ENCODE assay signal across 24 cellular contexts in the genomic region with DNA sequence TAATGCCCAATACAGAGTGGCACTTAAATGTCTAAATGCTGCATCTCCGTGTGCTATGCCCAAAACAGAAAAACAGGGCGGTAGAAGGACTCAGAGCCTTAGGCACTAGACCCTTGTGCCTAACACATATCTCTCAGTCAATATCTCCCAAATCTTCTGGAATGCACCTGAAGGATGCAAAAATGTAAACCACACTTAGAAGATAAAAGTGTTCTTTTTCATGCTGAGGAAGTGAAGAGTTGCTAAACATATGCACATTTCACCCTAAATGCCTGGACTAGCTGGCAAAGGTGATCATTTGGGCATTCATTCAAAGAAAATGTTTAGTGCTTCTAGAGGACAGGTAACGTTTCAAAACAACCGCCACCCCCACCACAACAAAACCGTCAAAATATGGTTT.
DNase-seq lines count a peak whose midpoint lies in the region; ATAC-seq and TF ChIP-seq lines count a peak whose summit lies in the region.
"Had no signal": no experiment of that assay in that cellular context is flagged by ENCODE, and none has a peak within 500 bp of the region (broad histone marks: within the 10 kb centered on the region; RNA-seq: fewer than 3 reads in every experiment).

No MANE protein-coding gene starts in this region.

- H3K27me3 Mint-ChIP-seq in CD8-positive, alpha-beta T cell (ENCODE audit: low read depth): peaks cover 18% of the 10 kb centered on the region
- peaks cover 6 to 28% of the 10 kb centered on the region in 2 donors for H3K27me3 Mint-ChIP-seq in CD8-positive, alpha-beta memory T cell
- H3K27me3 Mint-ChIP-seq: activated B cell treated with CpG ODN at 0.5 μM for 24 hours had no signal

- H3K27ac ChIP-seq in HUES48 (ENCODE audit: low read depth, low read length) (peak overlapping the region; percentile 87), esophagus squamous epithelium (peak overlapping the region; percentile 35 to 87 (median 81)), trophoblast cell (ENCODE audit: low read depth, low read length) (peak overlapping the region; percentile 32)
- no peak overlapping the region for H3K27ac ChIP-seq in CD8-positive, alpha-beta T cell (ENCODE audit: low read depth, low read length)
- H3K27ac ChIP-seq in CD8-positive, alpha-beta memory T cell (ENCODE audit: low read depth, low read length): no peak overlapping the region
- H3K27ac ChIP-seq: heart left ventricle, left lung, right atrium auricular region had no signal

- WGBS in esophagus squamous epithelium, 2 donors: 44 to 63% methylated on average over 5 of the region's 5 CpGs
- no CpG with 5 or more reads among the region's 5 CpGs for WGBS in trophoblast cell (ENCODE audit: extremely low coverage, insufficient coverage, insufficient read length)

- H4K12ac ChIP-seq in trophoblast cell (ENCODE audit: low read depth, low read length): no peak overlapping the region

- H3K9me3 ChIP-seq in HUES48 (ENCODE audit: control insufficient read depth, insufficient read depth, low read length): no peaks in the 10 kb centered on the region
- no peaks in the 10 kb centered on the region for H3K9me3 ChIP-seq in esophagus squamous epithelium
- no peaks in the 10 kb centered on the region for H3K9me3 ChIP-seq in trophoblast cell (ENCODE audit: insufficient read depth, low read depth, low read length)
- no peaks in the 10 kb centered on the region for H3K9me3 ChIP-seq in CD8-positive, alpha-beta T cell (ENCODE audit: low read length)
- H3K9me3 ChIP-seq in CD8-positive, alpha-beta memory T cell (ENCODE audit: low read length): no peaks in the 10 kb centered on the region
- H3K9me3 ChIP-seq: heart left ventricle, left lung, right atrium auricular region had no signal

- H3K9ac ChIP-seq in HUES48 (ENCODE audit: low read depth, low read length) (peak overlapping the region; percentile 27; the same call in 1 of the 2 replicates), trophoblast cell (ENCODE audit: low read length) (no peak overlapping the region)

- H3K27ac Mint-ChIP-seq in CD8-positive, alpha-beta T cell: no peak overlapping the region
- no peak overlapping the region for H3K27ac Mint-ChIP-seq in CD8-positive, alpha-beta memory T cell
- H3K27ac Mint-ChIP-seq: activated B cell treated with CpG ODN at 0.5 μM for 24 hours; activated CD4-positive, alpha-beta memory T cell treated with anti-CD3 and anti-CD28 coated beads for 36 hours; immature natural killer cell; natural killer cell had no signal

- H3K4me1 Mint-ChIP-seq in CD8-positive, alpha-beta T cell (ENCODE audit: low read depth): no peaks in the 10 kb centered on the region
- H3K4me1 Mint-ChIP-seq in CD8-positive, alpha-beta memory T cell: no peaks in the 10 kb centered on the region
- H3K4me1 Mint-ChIP-seq: activated B cell treated with CpG ODN at 0.5 μM for 24 hours, immature natural killer cell, natural killer cell had no signal

- peak overlapping the region; percentile 18 for H3K4me2 ChIP-seq in trophoblast cell (ENCODE audit: low read length)

- H3K4me1 ChIP-seq in HUES48 (ENCODE audit: control insufficient read depth, insufficient read depth, low read length): peaks cover 32% of the 10 kb centered on the region
- H3K4me1 ChIP-seq in esophagus squamous epithelium: peaks cover 7 to 87% (median 11%) of the 10 kb centered on the region in 3 donors
- peaks cover 13 to 20% of the 10 kb centered on the region in 2 experiments for H3K4me1 ChIP-seq in trophoblast cell (ENCODE audit: control insufficient read depth in 1 of 2, insufficient read depth in 2 of 2, low read length in 2 of 2)
- H3K4me1 ChIP-seq in CD8-positive, alpha-beta T cell (ENCODE audit: insufficient read depth, low read length): no peaks in the 10 kb centered on the region
- H3K4me1 ChIP-seq in CD8-positive, alpha-beta memory T cell (ENCODE audit: insufficient read depth, low read length): no peaks in the 10 kb centered on the region
- H3K4me1 ChIP-seq: heart left ventricle, left lung, right atrium auricular region had no signal

- H2BK5ac ChIP-seq in trophoblast cell (ENCODE audit: low read depth, low read length, poor library complexity): no peak overlapping the region

- H2AK5ac ChIP-seq in trophoblast cell (ENCODE audit: low read length): no peak overlapping the region

- H2BK120ac ChIP-seq in trophoblast cell (ENCODE audit: insufficient read depth, low read length, poor library complexity): peak overlapping the region; percentile 66

- no peak for ATAC-seq in CD8-positive, alpha-beta T cell
- ATAC-seq: heart left ventricle, natural killer cell, Right ventricle myocardium inferior had no signal

- no peak overlapping the region for H4K8ac ChIP-seq in trophoblast cell (ENCODE audit: low read depth, low read length)

- POLR2A ChIA-PET in CD8-positive, alpha-beta T cell (lab: Charles Lee): no interaction called here
- POLR2A ChIA-PET in CD8-positive, alpha-beta memory T cell (lab: Charles Lee): no interaction called here

- H3K36me3 ChIP-seq in HUES48 (ENCODE audit: control insufficient read depth, insufficient read depth, low read length) (no peaks in the 10 kb centered on the region), esophagus squamous epithelium (no peaks in the 10 kb centered on the region), trophoblast cell (ENCODE audit: control insufficient read depth in 1 of 2, insufficient read depth in 2 of 2, low read length in 2 of 2) (peaks cover 0 to 1% of the 10 kb centered on the region in 2 experiments)
- no peaks in the 10 kb centered on the region for H3K36me3 ChIP-seq in CD8-positive, alpha-beta T cell (ENCODE audit: insufficient read depth, low read length)
- H3K36me3 ChIP-seq in CD8-positive, alpha-beta memory T cell (ENCODE audit: insufficient read depth, low read length): no peaks in the 10 kb centered on the region
- H3K36me3 ChIP-seq: heart left ventricle, left lung, right atrium auricular region had no signal

- H3K4me3 ChIP-seq in HUES48 (ENCODE audit: low read depth, low read length): peak overlapping the region; percentile 33; the same call in 1 of the 2 replicates
- H3K4me3 ChIP-seq in esophagus squamous epithelium: no peak overlapping the region
- no peak overlapping the region for H3K4me3 ChIP-seq in trophoblast cell (ENCODE audit: low read depth, low read length)
- H3K4me3 ChIP-seq in CD8-positive, alpha-beta T cell (ENCODE audit: low read depth, low read length): no peak overlapping the region
- no peak overlapping the region for H3K4me3 ChIP-seq in CD8-positive, alpha-beta memory T cell (ENCODE audit: low read length)
- H3K4me3 ChIP-seq: heart left ventricle, left lung, right atrium auricular region had no signal

- H3K27me3 ChIP-seq in HUES48 (ENCODE audit: control insufficient read depth, insufficient read depth, low read length) (no peaks in the 10 kb centered on the region), esophagus squamous epithelium (no peaks in the 10 kb centered on the region), trophoblast cell (ENCODE audit: insufficient read depth, low read length) (no peaks in the 10 kb centered on the region)
- H3K27me3 ChIP-seq in CD8-positive, alpha-beta T cell (ENCODE audit: insufficient read depth, low read length): no peaks in the 10 kb centered on the region
- H3K27me3 ChIP-seq in CD8-positive, alpha-beta memory T cell (ENCODE audit: insufficient read depth, low read length, poor library complexity, severe bottlenecking): no peaks in the 10 kb centered on the region
- H3K27me3 ChIP-seq: left lung, right atrium auricular region had no signal

- no peaks in the 10 kb centered on the region for H3K9me3 Mint-ChIP-seq in CD8-positive, alpha-beta T cell
- H3K9me3 Mint-ChIP-seq in CD8-positive, alpha-beta memory T cell: no peaks in the 10 kb centered on the region
- H3K9me3 Mint-ChIP-seq: activated B cell treated with CpG ODN at 0.5 μM for 24 hours; activated CD4-positive, alpha-beta memory T cell treated with anti-CD3 and anti-CD28 coated beads for 36 hours; immature natural killer cell; natural killer cell had no signal

- intact Hi-C loops in esophagus squamous epithelium (cut with DNase I): no loop called here
- intact Hi-C loops in CD8-positive, alpha-beta T cell (cut with DNase I, micrococcal nuclease): no loop called here

- no peak overlapping the region for H3K4me3 Mint-ChIP-seq in CD8-positive, alpha-beta T cell
- no peak overlapping the region for H3K4me3 Mint-ChIP-seq in CD8-positive, alpha-beta memory T cell
- H3K4me3 Mint-ChIP-seq: activated B cell treated with CpG ODN at 0.5 μM for 24 hours; activated CD4-positive, alpha-beta memory T cell treated with anti-CD3 and anti-CD28 coated beads for 36 hours; immature natural killer cell; natural killer cell had no signal

- TF ChIP-seq POLR2A in esophagus squamous epithelium (IDR thresholded peaks at IDR 0.05): no peak

- DNase-seq in NCI-H774 (lab: John Stamatoyannopoulos, UW): peak; percentile 39
- no peak for DNase-seq in esophagus squamous epithelium (lab: John Stamatoyannopoulos, UW)
- no peak for DNase-seq in trophoblast cell
- DNase-seq in CD8-positive, alpha-beta T cell: no peak
- DNase-seq in ureter (ENCODE audit: low spot score): no peak
- DNase-seq in CD8-positive, alpha-beta memory T cell: no peak
- DNase-seq: activated B cell treated with CpG ODN at 0.5 μM for 24 hours; activated CD4-positive, alpha-beta memory T cell treated with anti-CD3 and anti-CD28 coated beads for 36 hours; activated effector memory CD4-positive, alpha-beta T cell treated with anti-CD3 and anti-CD28 coated beads, Interleukin-2, amount 50 U/mL, for 16 hours; GF-D8; heart left ventricle; immature natural killer cell; Kasumi-1; left lung; midbrain; natural killer cell; NCI-H1694 treated with DMSO at 0.1 percent for 48 hours; stimulated activated CD4-positive, alpha-beta T cell treated with anti-CD3 and anti-CD28 coated beads, Interleukin-12 subunit alpha, Interleukin-12 subunit beta, amount 100 ng/mL, for 4 hours; stimulated activated CD4-positive, alpha-beta T cell treated with anti-CD3 and anti-CD28 coated beads, Interleukin-4, amount 100 ng/mL, for 4 hours; stimulated activated naive CD4-positive, alpha-beta T cell; T-helper 9 cell had no signal

- H3K79me1 ChIP-seq in trophoblast cell (ENCODE audit: low read length): peaks cover 7% of the 10 kb centered on the region

- H3K14ac ChIP-seq in trophoblast cell (ENCODE audit: low read length): no peak overlapping the region

- no peak overlapping the region for H2AFZ ChIP-seq in trophoblast cell (ENCODE audit: insufficient read depth, low read length, poor library complexity)

- no peak overlapping the region for H4K91ac ChIP-seq in trophoblast cell (ENCODE audit: low read depth, low read length)

- H3K36me3 Mint-ChIP-seq in CD8-positive, alpha-beta T cell: no peaks in the 10 kb centered on the region
- H3K36me3 Mint-ChIP-seq in CD8-positive, alpha-beta memory T cell: no peaks in the 10 kb centered on the region
- H3K36me3 Mint-ChIP-seq: activated CD4-positive, alpha-beta memory T cell treated with anti-CD3 and anti-CD28 coated beads for 36 hours; immature natural killer cell; natural killer cell had no signal

- no peak overlapping the region for H3K18ac ChIP-seq in trophoblast cell (ENCODE audit: low read length)

- H2BK12ac ChIP-seq in trophoblast cell (ENCODE audit: low read length): no peak overlapping the region

- CTCF ChIA-PET in CD8-positive, alpha-beta T cell (lab: Charles Lee): interaction anchor here (1.0 kb wide), 1 partner anchor 38 kb away, joined by 3 read pairs; no protein-coding TSS in a partner anchor
- CTCF ChIA-PET in CD8-positive, alpha-beta memory T cell (lab: Charles Lee): no interaction called here

- H3K23ac ChIP-seq in trophoblast cell (ENCODE audit: low read length): no peak overlapping the region

- H3K4ac ChIP-seq in trophoblast cell (ENCODE audit: low read depth, low read length): no peak overlapping the region

- no peak for TF ChIP-seq CTCF in esophagus squamous epithelium (IDR thresholded peaks at IDR 0.05)
- no peak for TF ChIP-seq CTCF in CD8-positive, alpha-beta T cell (IDR thresholded peaks at IDR 0.05)

- H3K79me2 ChIP-seq in trophoblast cell (ENCODE audit: control insufficient read depth, insufficient read depth, low read length, poor library complexity): no peaks in the 10 kb centered on the region

Comparison
In these comparisons a context has a peak if more than half of its experiments do, and no peak if none do; other contexts are left out.
1. H3K27ac ChIP-seq: peak in HUES48 (single experiment), esophagus squamous epithelium (4 of 4) and trophoblast cell (single experiment); none in CD8-positive, alpha-beta T cell (single experiment) and CD8-positive, alpha-beta memory T cell (single experiment).